Comparison of ENCODE assay signal across 1 cellular context in genomic region chr11:117839234-117839882, GRCh38.
TF ChIP-seq lines count a peak whose summit lies in the region.

No MANE protein-coding gene starts in this region.

TF ChIP-seq in K562, 482 proteins besides CTCF, POLR2A, EP300 and RAD21:
- no peak for TF ChIP-seq ZFP30 (CRISPR knock-in tag; IDR thresholded peaks at IDR 0.05; ENCODE audit: borderline replicate concordance)
- no peak for TF ChIP-seq SUPT5H (IDR thresholded peaks at IDR 0.05)
- TF ChIP-seq ATF3 (IDR thresholded peaks at IDR 0.05), result peak; percentile 46; the same call in 1 of the 2 replicates
- no peak for TF ChIP-seq ATF3 (CRISPR knock-in tag; conservative IDR thresholded peaks at IDR 0.05)
- TF ChIP-seq FOSL1 (tag; conservative IDR thresholded peaks at IDR 0.05), result peak; percentile 87
- TF ChIP-seq ARID1B (IDR thresholded peaks at IDR 0.05), result peak; percentile 13; the same call in 1 of the 2 replicates
- TF ChIP-seq JUN (IDR thresholded peaks at IDR 0.05; ENCODE audit: borderline replicate concordance, low read depth, low read length), result peak; percentile 29; the same call in 1 of the 2 replicates
- TF ChIP-seq JUN (CRISPR knock-in tag; IDR thresholded peaks at IDR 0.05; ENCODE audit: borderline replicate concordance), result no peak
- TF ChIP-seq, protein P1, sequence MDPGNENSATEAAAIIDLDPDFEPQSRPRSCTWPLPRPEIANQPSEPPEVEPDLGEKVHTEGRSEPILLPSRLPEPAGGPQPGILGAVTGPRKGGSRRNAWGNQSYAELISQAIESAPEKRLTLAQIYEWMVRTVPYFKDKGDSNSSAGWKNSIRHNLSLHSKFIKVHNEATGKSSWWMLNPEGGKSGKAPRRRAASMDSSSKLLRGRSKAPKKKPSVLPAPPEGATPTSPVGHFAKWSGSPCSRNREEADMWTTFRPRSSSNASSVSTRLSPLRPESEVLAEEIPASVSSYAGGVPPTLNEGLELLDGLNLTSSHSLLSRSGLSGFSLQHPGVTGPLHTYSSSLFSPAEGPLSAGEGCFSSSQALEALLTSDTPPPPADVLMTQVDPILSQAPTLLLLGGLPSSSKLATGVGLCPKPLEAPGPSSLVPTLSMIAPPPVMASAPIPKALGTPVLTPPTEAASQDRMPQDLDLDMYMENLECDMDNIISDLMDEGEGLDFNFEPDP (CRISPR knock-in tag; IDR thresholded peaks at IDR 0.05), result no peak
- peak; percentile 48; the same call in 1 of the 2 replicates for TF ChIP-seq JUND (IDR thresholded peaks at IDR 0.05; ENCODE audit: borderline replicate concordance, low read depth, low read length)
- TF ChIP-seq JUND (tag; IDR thresholded peaks at IDR 0.05; ENCODE audit: borderline replicate concordance, low read depth, low read length), result peak; percentile 41; the same call in 1 of the 3 replicates
- peak; percentile 57; the same call in 1 of the 2 replicates for TF ChIP-seq ZNF384 (IDR thresholded peaks at IDR 0.05; ENCODE audit: low read depth, low read length)
